Comparison of ENCODE assay signal across 8 cellular contexts in genomic region chr6:33700391-33701050, GRCh38. TPM values are rescaled to one million over a fixed set of nuclear protein-coding genes. Genes with fewer than 3 reads are reported as not detected.
DNase-seq lines count a peak whose midpoint lies in the region; ATAC-seq and TF ChIP-seq lines count a peak whose summit lies in the region.

No MANE protein-coding gene starts in this region.

- peaks cover 74% of the 10 kb centered on the region for H3K36me3 ChIP-seq in DND-41 (ENCODE audit: insufficient read depth, low read length)
- no peaks in the 10 kb centered on the region for H3K36me3 ChIP-seq in neural cell (ENCODE audit: insufficient read depth, low read length)
- no peaks in the 10 kb centered on the region for H3K36me3 ChIP-seq in testis (ENCODE audit: low read depth, missing control alignments)

- TF ChIP-seq EP300 in neural cell (conservative IDR thresholded peaks at IDR 0.05; ENCODE audit: poor library complexity, severe bottlenecking) = no peak

- TF ChIP-seq RAD21 in neural cell (conservative IDR thresholded peaks at IDR 0.05) = peak; percentile 76

- peak; percentile 50 for TF ChIP-seq CTCF in DND-41 (IDR thresholded peaks at IDR 0.05; ENCODE audit: borderline replicate concordance, extremely low read depth, low read length, poor library complexity, severe bottlenecking)
- TF ChIP-seq CTCF in HFFc6 (IDR thresholded peaks at IDR 0.05) = peak; percentile 86
- TF ChIP-seq CTCF in epithelial cell of proximal tubule (conservative IDR thresholded peaks at IDR 0.05; ENCODE audit: low read depth, low read length) = peak; percentile 88
- peak; percentile 79 for TF ChIP-seq CTCF in neural cell (IDR thresholded peaks at IDR 0.05; ENCODE audit: poor library complexity, severe bottlenecking)
- peak; percentile 28 to 50 (median 47) for TF ChIP-seq CTCF in testis (IDR thresholded peaks at IDR 0.05)

- H3K4me3 ChIP-seq in DND-41 (ENCODE audit: low read depth in 1 of 2, low read length in 2 of 2) (no peak overlapping the region), epithelial cell of proximal tubule (ENCODE audit: low read depth, low read length) (no peak overlapping the region), neural cell (ENCODE audit: low read length) (peak overlapping the region; percentile 1), testis (no peak overlapping the region)

- peaks cover 47% of the 10 kb centered on the region for H3K4me1 Mint-ChIP-seq in HFFc6 (ENCODE audit: low read depth)
- H3K4me1 Mint-ChIP-seq in activated CD8-positive, alpha-beta memory T cell treated with anti-CD3 and anti-CD28 coated beads, Interleukin-2, amount 10 ng/mL, durations not matched to agents 7 days and 5 days = peaks cover 43% of the 10 kb centered on the region

- H3K4me2 ChIP-seq in DND-41 (ENCODE audit: insufficient read depth, low read length) = no peak overlapping the region
- no peak overlapping the region for H3K4me2 ChIP-seq in neural cell (ENCODE audit: low read length)

- H3K4me3 Mint-ChIP-seq in HFFc6 = no peak overlapping the region
- H3K4me3 Mint-ChIP-seq in activated CD8-positive, alpha-beta memory T cell treated with anti-CD3 and anti-CD28 coated beads, Interleukin-2, amount 10 ng/mL, durations not matched to agents 7 days and 5 days = no peak overlapping the region

- no peak overlapping the region for H3K27ac ChIP-seq in DND-41 (ENCODE audit: low read length)
- H3K27ac ChIP-seq in neural cell (ENCODE audit: low read length) = peak overlapping the region; percentile 38
- no peak overlapping the region for H3K27ac ChIP-seq in testis

- no peaks in the 10 kb centered on the region for H3K9me3 Mint-ChIP-seq in HFFc6
- H3K9me3 Mint-ChIP-seq in activated CD8-positive, alpha-beta memory T cell treated with anti-CD3 and anti-CD28 coated beads, Interleukin-2, amount 10 ng/mL, durations not matched to agents 7 days and 5 days (ENCODE audit: low read depth) = no peaks in the 10 kb centered on the region

- H3K9ac ChIP-seq in DND-41 (ENCODE audit: low read depth, low read length) = no peak overlapping the region
- H3K9ac ChIP-seq in neural cell (ENCODE audit: low read length) = no peak overlapping the region

- 51 to 61% methylated on average over 9 to 10 of the region's 10 CpGs for WGBS in testis, 2 donors

- H4K20me1 ChIP-seq in DND-41 (ENCODE audit: insufficient read depth, low read length) (peaks cover 15% of the 10 kb centered on the region), neural cell (ENCODE audit: insufficient read depth) (no peaks in the 10 kb centered on the region)

- H2AFZ ChIP-seq in DND-41 (ENCODE audit: low read depth, low read length) (no peak overlapping the region), neural cell (ENCODE audit: low read depth, low read length) (no peak overlapping the region)

- no peaks in the 10 kb centered on the region; the same call in 1 of the 2 replicates for H3K27me3 Mint-ChIP-seq in HFFc6 (ENCODE audit: insufficient read depth)
- no peaks in the 10 kb centered on the region for H3K27me3 Mint-ChIP-seq in activated CD8-positive, alpha-beta memory T cell treated with anti-CD3 and anti-CD28 coated beads, Interleukin-2, amount 10 ng/mL, durations not matched to agents 7 days and 5 days

- peaks cover 13% of the 10 kb centered on the region; the same call in 1 of the 2 replicates for H3K36me3 Mint-ChIP-seq in HFFc6 (ENCODE audit: low read depth)
- H3K36me3 Mint-ChIP-seq in activated CD8-positive, alpha-beta memory T cell treated with anti-CD3 and anti-CD28 coated beads, Interleukin-2, amount 10 ng/mL, durations not matched to agents 7 days and 5 days = peaks cover 13% of the 10 kb centered on the region

- H3K27me3 ChIP-seq in DND-41 (ENCODE audit: insufficient read depth, low read length, poor library complexity) = no peaks in the 10 kb centered on the region
- H3K27me3 ChIP-seq in neural cell (ENCODE audit: insufficient read depth, low read depth, low read length) = no peaks in the 10 kb centered on the region
- H3K27me3 ChIP-seq in testis = no peaks in the 10 kb centered on the region

- no peaks in the 10 kb centered on the region for H3F3A ChIP-seq in neural cell (ENCODE audit: insufficient read depth, low read length, poor library complexity, severe bottlenecking)

- H3K4me1 ChIP-seq in DND-41 (ENCODE audit: insufficient read depth, low read length) (no peaks in the 10 kb centered on the region), testis (peaks cover 25% of the 10 kb centered on the region)

- TF ChIP-seq POLR2A in testis (IDR thresholded peaks at IDR 0.05) = no peak

- ATAC-seq in DND-41 (ENCODE audit: insufficient read depth, low read depth) (peak; percentile 64; the same call in 2 of the 3 replicates), GM21717 (IDR thresholded peaks at IDR 0.05; ENCODE audit: unreplicated experiment) (no peak)
- ATAC-seq in activated CD8-positive, alpha-beta memory T cell treated with anti-CD3 and anti-CD28 coated beads, Interleukin-2, amount 10 ng/mL, durations not matched to agents 7 days and 5 days = peak; percentile 86

- CTCF ChIA-PET in activated CD8-positive, alpha-beta memory T cell treated with anti-CD3 and anti-CD28 coated beads, Interleukin-2, amount 10 ng/mL, durations not matched to agents 7 days and 5 days (lab: Charles Lee) = interaction anchor here (0.6 to 4.2 kb wide), 28 partner anchors 8 to 140 kb away, joined by 3 to 64 read pairs (median 4); partner anchors contain the start of genes BAK1, ITPR3 and UQCC2

- H3K9me2 ChIP-seq in neural cell (ENCODE audit: insufficient read depth, low read length) = no peaks in the 10 kb centered on the region

- H3K79me2 ChIP-seq in DND-41 (ENCODE audit: insufficient read depth, low read length) (no peaks in the 10 kb centered on the region), neural cell (replicated peaks; ENCODE audit: insufficient read depth, low read length) (no peaks in the 10 kb centered on the region)

- no peaks in the 10 kb centered on the region for H3K9me3 ChIP-seq in DND-41 (ENCODE audit: insufficient read depth, low read length, severe bottlenecking)
- H3K9me3 ChIP-seq in neural cell (ENCODE audit: low read length) = no peaks in the 10 kb centered on the region
- no peaks in the 10 kb centered on the region for H3K9me3 ChIP-seq in testis

- H3K27ac Mint-ChIP-seq in HFFc6 = peak overlapping the region; percentile 12; the same call in 1 of the 2 replicates
- H3K27ac Mint-ChIP-seq in activated CD8-positive, alpha-beta memory T cell treated with anti-CD3 and anti-CD28 coated beads, Interleukin-2, amount 10 ng/mL, durations not matched to agents 7 days and 5 days = peak overlapping the region; percentile 78

- DNase-seq in DND-41 (peak; percentile 51), HFFc6 (peak; percentile 63), NCI-H69 (lab: John Stamatoyannopoulos, UW) (peak; percentile 76), epithelial cell of proximal tubule (ENCODE audit: low read depth) (no peak), testis (peak; percentile 85)
- DNase-seq in activated CD8-positive, alpha-beta memory T cell treated with anti-CD3 and anti-CD28 coated beads, Interleukin-2, amount 10 ng/mL, durations not matched to agents 7 days and 5 days = peak; percentile 85

- intact Hi-C loops in testis (cut with DNase I; ENCODE audit: low total_unique reads) = no loop called here

TF ChIP-seq in neural cell, 6 proteins besides CTCF, POLR2A, EP300 and RAD21 (continues in another document):
- TF ChIP-seq EZH2 (IDR thresholded peaks at IDR 0.05; ENCODE audit: borderline replicate concordance, insufficient read depth, low read length, poor library complexity, severe bottlenecking) = no peak
- peak; percentile 82 for TF ChIP-seq SMC3 (conservative IDR thresholded peaks at IDR 0.05; ENCODE audit: poor library complexity)
- TF ChIP-seq REST (IDR thresholded peaks at IDR 0.05; ENCODE audit: borderline replicate concordance) = peak; percentile 59
- no peak for TF ChIP-seq TAF1 (IDR thresholded peaks at IDR 0.05; ENCODE audit: low read depth)
- TF ChIP-seq POLR2AphosphoS5 (IDR thresholded peaks at IDR 0.05) = no peak

RNA-seq across cellular contexts. Expression of gene UQCC2, which starts 11.0 kb away (rescaled TPM):
- total RNA-seq in HFFc6 (2021; fragmentation: NEBNext Ultra II Directional; extraction: Animal tissue kit (Norgen Biotek cat#: 25700)) = 100 to 1,000 TPM; 109 to 167 (median 140) TPM
- total RNA-seq in activated CD8-positive, alpha-beta memory T cell treated with anti-CD3 and anti-CD28 coated beads, Interleukin-2, amount 10 ng/mL, durations not matched to agents 7 days and 5 days = 100 to 1,000 TPM in 1 of 2 experiments, 10 to 100 TPM in 1; 94.8 to 108 TPM
- 20.3 and 51.0 TPM in 2 replicates for total RNA-seq in epithelial cell of proximal tubule
- 109 and 123 TPM in 2 replicates for polyA plus RNA-seq in neural cell
- polyA minus RNA-seq in neural cell = 32.3 and 39.4 TPM in 2 replicates
- 10 to 100 TPM; 18.1 to 36.2 TPM for total RNA-seq in testis
- 119 TPM for polyA plus RNA-seq in testis (ENCODE audit: insufficient read depth, low read depth, low replicate concordance)

RNA-seq across cellular contexts. Expression of gene IP6K3, which starts 46.2 kb away (rescaled TPM):
- total RNA-seq in HFFc6 (2021; fragmentation: NEBNext Ultra II Directional; extraction: Animal tissue kit (Norgen Biotek cat#: 25700)) = under 1 TPM in 4 of 6 experiments, not detected in 2; 0.25 to 0.83 (median 0.50) TPM
- not detected for total RNA-seq in activated CD8-positive, alpha-beta memory T cell treated with anti-CD3 and anti-CD28 coated beads, Interleukin-2, amount 10 ng/mL, durations not matched to agents 7 days and 5 days
- total RNA-seq in epithelial cell of proximal tubule = 0.40 and 0.65 TPM in 2 replicates
- not detected in 2 replicates for polyA plus RNA-seq in neural cell
- polyA minus RNA-seq in neural cell = not detected in 2 replicates
- under 1 TPM in 1 of 2 donors, not detected in 1; 0.16 TPM for total RNA-seq in testis
- polyA plus RNA-seq in testis (ENCODE audit: insufficient read depth, low read depth, low replicate concordance) = 0.15 TPM
